ENCODE assay signal across 10 cellular contexts in genomic region chr10:91590142-91590903, GRCh38. TPM values are rescaled to one million over a fixed set of nuclear protein-coding genes. Genes with fewer than 3 reads are reported as not detected.
DNase-seq lines count a peak whose midpoint lies in the region; ATAC-seq and TF ChIP-seq lines count a peak whose summit lies in the region.
"Had no signal": no experiment of that assay in that cellular context is flagged by ENCODE, and none has a peak within 500 bp of the region (broad histone marks: within the 10 kb centered on the region; RNA-seq: fewer than 3 reads in every experiment).

No MANE protein-coding gene starts in this region.

- H3K27ac Mint-ChIP-seq in HFFc6 (peak overlapping the region; percentile 94), MCF 10A (ENCODE audit: low read depth, unreplicated experiment) (peak overlapping the region; percentile 52), type B pancreatic cell (no peak overlapping the region)
- no peak overlapping the region for H3K27ac Mint-ChIP-seq in T-helper 2 cell treated with Interferon-gamma antibody and Interleukin-4, amounts not matched to agents 5 μg/mL and 100 μg/mL, for 36 hours
- no peak overlapping the region for H3K27ac Mint-ChIP-seq in CD4-positive, alpha-beta T cell
- H3K27ac Mint-ChIP-seq: stimulated activated naive CD8-positive, alpha-beta T cell treated with anti-CD3 and anti-CD28 coated beads, Interleukin-15, Interleukin-2, amounts not matched to agents 100 ng/mL and 50 ng/mL, for 24 hours had no signal

- no peaks in the 10 kb centered on the region for H3K9me3 ChIP-seq in smooth muscle cell (replicated peaks; ENCODE audit: low read depth)
- no peaks in the 10 kb centered on the region for H3K9me3 ChIP-seq in CD4-positive, alpha-beta T cell (ENCODE audit: control insufficient read depth, low read length)
- H3K9me3 ChIP-seq: neutrophil had no signal

- H3K27me3 ChIP-seq in smooth muscle cell (ENCODE audit: low read depth), result no peaks in the 10 kb centered on the region
- peaks cover 19% of the 10 kb centered on the region for H3K27me3 ChIP-seq in CD4-positive, alpha-beta T cell (ENCODE audit: control insufficient read depth, insufficient read depth, low read length)
- H3K27me3 ChIP-seq: neutrophil had no signal

- ATAC-seq in left colon, result no peak
- no peak for ATAC-seq in CD4-positive, alpha-beta T cell (ENCODE audit: poor library complexity)

- intact Hi-C loops in MCF 10A (cut with micrococcal nuclease), result no loop called here
- intact Hi-C loops in left colon (cut with DNase I, micrococcal nuclease), result no loop called here
- intact Hi-C loops in CD4-positive, alpha-beta T cell (cut with DNase I, micrococcal nuclease), result no loop called here

- H3K9me3 Mint-ChIP-seq in HFFc6 (no peaks in the 10 kb centered on the region), MCF 10A (ENCODE audit: unreplicated experiment) (no peaks in the 10 kb centered on the region), type B pancreatic cell (no peaks in the 10 kb centered on the region)
- no peaks in the 10 kb centered on the region for H3K9me3 Mint-ChIP-seq in T-helper 2 cell treated with Interferon-gamma antibody and Interleukin-4, amounts not matched to agents 5 μg/mL and 100 μg/mL, for 36 hours
- H3K9me3 Mint-ChIP-seq in CD4-positive, alpha-beta T cell, result no peaks in the 10 kb centered on the region
- H3K9me3 Mint-ChIP-seq: stimulated activated naive CD8-positive, alpha-beta T cell treated with anti-CD3 and anti-CD28 coated beads, Interleukin-15, Interleukin-2, amounts not matched to agents 100 ng/mL and 50 ng/mL, for 24 hours had no signal

- H3K4me1 Mint-ChIP-seq in HFFc6 (ENCODE audit: low read depth) (peaks cover 61% of the 10 kb centered on the region), MCF 10A (ENCODE audit: insufficient read depth, unreplicated experiment) (peaks cover 24% of the 10 kb centered on the region), type B pancreatic cell (ENCODE audit: unreplicated experiment) (peaks cover 59% of the 10 kb centered on the region)
- no peaks in the 10 kb centered on the region for H3K4me1 Mint-ChIP-seq in T-helper 2 cell treated with Interferon-gamma antibody and Interleukin-4, amounts not matched to agents 5 μg/mL and 100 μg/mL, for 36 hours (ENCODE audit: low read depth)
- no peaks in the 10 kb centered on the region for H3K4me1 Mint-ChIP-seq in CD4-positive, alpha-beta T cell (ENCODE audit: low read depth)

- H3F3A ChIP-seq in smooth muscle cell (ENCODE audit: low read depth), result peaks cover 31% of the 10 kb centered on the region

- BruUV-seq in MCF 10A (replicated peaks; lab: Mats Ljungman, UMichigan), result no TSS peak

- WGBS in smooth muscle cell (ENCODE audit: low lambda C conversion rate), result 41% methylated on average over 7 of the region's 7 CpGs

- TF ChIP-seq CTCF in HFFc6 (IDR thresholded peaks at IDR 0.05) (no peak), MCF 10A (IDR thresholded peaks at IDR 0.05; ENCODE audit: unreplicated experiment) (no peak), smooth muscle cell (IDR thresholded peaks at IDR 0.05; ENCODE audit: borderline replicate concordance, insufficient read depth, poor library complexity, severe bottlenecking) (no peak), type B pancreatic cell (conservative IDR thresholded peaks at IDR 0.05) (no peak)
- no peak for TF ChIP-seq CTCF in CD4-positive, alpha-beta T cell (IDR thresholded peaks at IDR 0.05)

- CTCF ChIA-PET in MCF 10A (lab: Yijun Ruan, JAX), result interaction anchor here (0.6 to 0.7 kb wide), 2 partner anchors 54 to 465 kb away, joined by 3 to 4 read pairs; no protein-coding TSS in a partner anchor
- CTCF ChIA-PET in CD4-positive, alpha-beta T cell (lab: Charles Lee), result no interaction called here

- peak overlapping the region; percentile 49 for H3K9ac ChIP-seq in smooth muscle cell (ENCODE audit: low read depth)

- H2AFZ ChIP-seq in smooth muscle cell (ENCODE audit: low read depth), result no peak overlapping the region

- H3K36me3 ChIP-seq in smooth muscle cell (ENCODE audit: low read depth), result no peaks in the 10 kb centered on the region
- H3K36me3 ChIP-seq: neutrophil had no signal

- H3K4me1 ChIP-seq in smooth muscle cell (ENCODE audit: low read depth), result peaks cover 10% of the 10 kb centered on the region

- DNase-seq in HFFc6 (peak; percentile 88), MCF 10A (ENCODE audit: unreplicated experiment) (peak; percentile 64), left colon (peak; percentile 20 to 40), smooth muscle cell (lab: John Stamatoyannopoulos, UW; ENCODE audit: unreplicated experiment) (no peak), NCI-H2081 treated with DMSO at 0.1 percent for 48 hours (lab: John Stamatoyannopoulos, UW) (no peak), type B pancreatic cell (ENCODE audit: extremely low spot score, unreplicated experiment) (no peak)
- DNase-seq in T-helper 2 cell treated with Interferon-gamma antibody and Interleukin-4, amounts not matched to agents 5 μg/mL and 100 μg/mL, for 36 hours (ENCODE audit: low spot score), result no peak
- DNase-seq in CD4-positive, alpha-beta T cell, result no peak

- no peak overlapping the region for H3K4me3 ChIP-seq in smooth muscle cell

- H3K27me3 Mint-ChIP-seq in HFFc6 (ENCODE audit: insufficient read depth), result peaks cover 3% of the 10 kb centered on the region; the same call in 1 of the 2 replicates
- H3K27me3 Mint-ChIP-seq in MCF 10A (ENCODE audit: insufficient read depth, unreplicated experiment), result no peaks in the 10 kb centered on the region
- H3K27me3 Mint-ChIP-seq in T-helper 2 cell treated with Interferon-gamma antibody and Interleukin-4, amounts not matched to agents 5 μg/mL and 100 μg/mL, for 36 hours (ENCODE audit: low read depth), result peaks cover 19% of the 10 kb centered on the region
- peaks cover 28% of the 10 kb centered on the region for H3K27me3 Mint-ChIP-seq in CD4-positive, alpha-beta T cell
- no peaks in the 10 kb centered on the region for H3K27me3 Mint-ChIP-seq in type B pancreatic cell

- H3K4me2 ChIP-seq in smooth muscle cell, result peak overlapping the region; percentile 63

- H4K20me1 ChIP-seq in smooth muscle cell (ENCODE audit: low read depth), result no peaks in the 10 kb centered on the region

- H3K79me2 ChIP-seq in smooth muscle cell (ENCODE audit: low read depth), result no peaks in the 10 kb centered on the region

- H3K4me3 Mint-ChIP-seq in HFFc6 (peak overlapping the region; percentile 72), MCF 10A (ENCODE audit: unreplicated experiment) (no peak overlapping the region), type B pancreatic cell (no peak overlapping the region)
- no peak overlapping the region for H3K4me3 Mint-ChIP-seq in T-helper 2 cell treated with Interferon-gamma antibody and Interleukin-4, amounts not matched to agents 5 μg/mL and 100 μg/mL, for 36 hours
- no peak overlapping the region for H3K4me3 Mint-ChIP-seq in CD4-positive, alpha-beta T cell
- H3K4me3 Mint-ChIP-seq: stimulated activated naive CD8-positive, alpha-beta T cell treated with anti-CD3 and anti-CD28 coated beads, Interleukin-15, Interleukin-2, amounts not matched to agents 100 ng/mL and 50 ng/mL, for 24 hours had no signal

- POLR2A ChIA-PET in MCF 10A (lab: Yijun Ruan, JAX), result interaction anchor here (1.6 kb wide), 1 partner anchor 9 kb away, joined by 5 read pairs; no protein-coding TSS in a partner anchor
- POLR2A ChIA-PET in CD4-positive, alpha-beta T cell (lab: Charles Lee), result no interaction called here

- H3K36me3 Mint-ChIP-seq in HFFc6 (ENCODE audit: low read depth) (no peaks in the 10 kb centered on the region), MCF 10A (ENCODE audit: insufficient read depth, unreplicated experiment) (no peaks in the 10 kb centered on the region), type B pancreatic cell (no peaks in the 10 kb centered on the region)
- no peaks in the 10 kb centered on the region for H3K36me3 Mint-ChIP-seq in T-helper 2 cell treated with Interferon-gamma antibody and Interleukin-4, amounts not matched to agents 5 μg/mL and 100 μg/mL, for 36 hours (ENCODE audit: low read depth)
- H3K36me3 Mint-ChIP-seq in CD4-positive, alpha-beta T cell (ENCODE audit: low read depth), result no peaks in the 10 kb centered on the region

- H3K27ac ChIP-seq in smooth muscle cell (ENCODE audit: low read depth), result peak overlapping the region; percentile 91
- H3K27ac ChIP-seq in CD4-positive, alpha-beta T cell (ENCODE audit: low read depth, low read length), result no peak overlapping the region
- H3K27ac ChIP-seq: neutrophil had no signal

RNA-seq across cellular contexts. Expression of gene PPP1R3C, which starts 42.5 kb away (rescaled TPM):
- 10 to 100 TPM; 33.7 to 66.0 (median 39.9) TPM for total RNA-seq in HFFc6 (2021; fragmentation: NEBNext Ultra II Directional; extraction: Animal tissue kit (Norgen Biotek cat#: 25700))
- total RNA-seq in MCF 10A (2022) (0.30 and 0.47 TPM in 2 replicates), left colon (1 to 10 TPM in 1 of 2 donors, under 1 TPM in 1; 0.64 to 8.4 TPM), smooth muscle cell (31.6 and 42.1 TPM in 2 replicates), type B pancreatic cell (ENCODE audit: low replicate concordance) (5.4 and 7.8 TPM in 2 replicates)
- 14.4 and 18.2 TPM in 2 replicates for polyA plus RNA-seq in smooth muscle cell
- total RNA-seq in CD4-positive, alpha-beta T cell, result not detected

Comparison
In these comparisons a context has a peak if more than half of its experiments do, and no peak if none do; other contexts are left out.
1. DNase-seq: peak in HFFc6 (single experiment), MCF 10A (single experiment) and left colon (2 of 2); none in smooth muscle cell (single experiment), NCI-H2081 treated with DMSO at 0.1 percent for 48 hours (single experiment), T-helper 2 cell treated with Interferon-gamma antibody and Interleukin-4, amounts not matched to agents 5 μg/mL and 100 μg/mL, for 36 hours (single experiment), CD4-positive, alpha-beta T cell (0 of 10) and type B pancreatic cell (single experiment).
2. H3K27ac Mint-ChIP-seq: peak in HFFc6 (single experiment) and MCF 10A (single experiment); none in T-helper 2 cell treated with Interferon-gamma antibody and Interleukin-4, amounts not matched to agents 5 μg/mL and 100 μg/mL, for 36 hours (single experiment), CD4-positive, alpha-beta T cell (single experiment) and type B pancreatic cell (single experiment).